In genomic region chrX:10110984-10111363, GRCh38 we compare ENCODE assay signal across 8 cellular contexts. TPM values are rescaled to one million over a fixed set of nuclear protein-coding genes. Genes with fewer than 3 reads are reported as not detected.
A peak's percentile ranks its signal among the peaks of the same experiment; 100 is the strongest.
DNase-seq lines count a peak whose midpoint lies in the region; ATAC-seq, FAIRE-seq and TF ChIP-seq lines count a peak whose summit lies in the region.

No MANE protein-coding gene starts in this region.

- DNase-seq in activated T-cell treated with anti-CD3 and anti-CD28 coated beads, Interleukin-2, amount 50 U/mL, for 72 hours: peak; percentile 64 to 71
- DNase-seq in natural killer cell treated with Interleukin-12 subunit alpha and Interleukin-12 subunit beta and Interleukin-15 and Interleukin-18, amount 100 ng/mL, for 72 hours (ENCODE audit: low spot score): no peak
- DNase-seq in NCI-H187 (lab: John Stamatoyannopoulos, UW): no peak
- DNase-seq in HT-29 (ENCODE audit: low spot score): no peak
- no peak for DNase-seq in H54 (ENCODE audit: insufficient read length, low spot score)
- no peak for DNase-seq in DMS79 (lab: John Stamatoyannopoulos, UW)

- H3K27me3 Mint-ChIP-seq in activated T-cell treated with anti-CD3 and anti-CD28 coated beads, Interleukin-2, amount 50 U/mL, for 72 hours (ENCODE audit: low read depth): peaks cover 7% of the 10 kb centered on the region
- H3K27me3 Mint-ChIP-seq in natural killer cell treated with Interleukin-12 subunit alpha and Interleukin-12 subunit beta and Interleukin-15 and Interleukin-18, amount 100 ng/mL, for 72 hours: no peaks in the 10 kb centered on the region

- H3K27ac Mint-ChIP-seq in activated T-cell treated with anti-CD3 and anti-CD28 coated beads, Interleukin-2, amount 50 U/mL, for 72 hours: peak overlapping the region; percentile 71
- peak overlapping the region; percentile 77 to 78 for H3K27ac Mint-ChIP-seq in natural killer cell treated with Interleukin-12 subunit alpha and Interleukin-12 subunit beta and Interleukin-15 and Interleukin-18, amount 100 ng/mL, for 72 hours

- TF ChIP-seq POLR2A in H54 (IDR thresholded peaks at IDR 0.05; ENCODE audit: low read depth, low read length): no peak

- peak; percentile 46 for ATAC-seq in GM18511 (IDR thresholded peaks at IDR 0.05; ENCODE audit: unreplicated experiment)
- ATAC-seq in HG03196 (IDR thresholded peaks at IDR 0.05; ENCODE audit: unreplicated experiment): peak; percentile 48
- peak; percentile 64 to 69 for ATAC-seq in activated T-cell treated with anti-CD3 and anti-CD28 coated beads, Interleukin-2, amount 50 U/mL, for 72 hours (replicated peaks in 1 of 2)
- peak; percentile 46 to 63 for ATAC-seq in natural killer cell treated with Interleukin-12 subunit alpha and Interleukin-12 subunit beta and Interleukin-15 and Interleukin-18, amount 100 ng/mL, for 72 hours

- FAIRE-seq in H54 (lab: Jason Lieb, UNC): no peak

- peaks cover 69% of the 10 kb centered on the region for H3K4me1 Mint-ChIP-seq in activated T-cell treated with anti-CD3 and anti-CD28 coated beads, Interleukin-2, amount 50 U/mL, for 72 hours (ENCODE audit: low read depth)
- H3K4me1 Mint-ChIP-seq in natural killer cell treated with Interleukin-12 subunit alpha and Interleukin-12 subunit beta and Interleukin-15 and Interleukin-18, amount 100 ng/mL, for 72 hours (ENCODE audit: low read depth in 2 of 2): peaks cover 5 to 16% of the 10 kb centered on the region in 2 donors

- H3K36me3 Mint-ChIP-seq in activated T-cell treated with anti-CD3 and anti-CD28 coated beads, Interleukin-2, amount 50 U/mL, for 72 hours (ENCODE audit: insufficient read depth in 2 of 2): peaks cover 2 to 3% of the 10 kb centered on the region in 2 donors
- no peaks in the 10 kb centered on the region for H3K36me3 Mint-ChIP-seq in natural killer cell treated with Interleukin-12 subunit alpha and Interleukin-12 subunit beta and Interleukin-15 and Interleukin-18, amount 100 ng/mL, for 72 hours

- no peaks in the 10 kb centered on the region for H3K9me3 Mint-ChIP-seq in activated T-cell treated with anti-CD3 and anti-CD28 coated beads, Interleukin-2, amount 50 U/mL, for 72 hours
- no peaks in the 10 kb centered on the region for H3K9me3 Mint-ChIP-seq in natural killer cell treated with Interleukin-12 subunit alpha and Interleukin-12 subunit beta and Interleukin-15 and Interleukin-18, amount 100 ng/mL, for 72 hours

- peak overlapping the region; percentile 83 to 92 for H3K4me3 Mint-ChIP-seq in activated T-cell treated with anti-CD3 and anti-CD28 coated beads, Interleukin-2, amount 50 U/mL, for 72 hours
- H3K4me3 Mint-ChIP-seq in natural killer cell treated with Interleukin-12 subunit alpha and Interleukin-12 subunit beta and Interleukin-15 and Interleukin-18, amount 100 ng/mL, for 72 hours: peak overlapping the region; percentile 70

RNA-seq across cellular contexts. Expression of gene CLCN4, which starts 45.8 kb away (rescaled TPM):
- under 1 TPM; 0.02 to 0.19 TPM for total RNA-seq in activated T-cell treated with anti-CD3 and anti-CD28 coated beads, Interleukin-2, amount 50 U/mL, for 72 hours
- not detected for total RNA-seq in natural killer cell treated with Interleukin-12 subunit alpha and Interleukin-12 subunit beta and Interleukin-15 and Interleukin-18, amount 100 ng/mL, for 72 hours
- 0.26 and 0.31 TPM in 2 replicates for total RNA-seq in HT-29 (2014; rRNA removed; shearing (Covaris generic))

Comparison
In these comparisons a context has a peak if more than half of its experiments do, and no peak if none do; other contexts are left out.
1. DNase-seq: peak in activated T-cell treated with anti-CD3 and anti-CD28 coated beads, Interleukin-2, amount 50 U/mL, for 72 hours (2 of 2); none in natural killer cell treated with Interleukin-12 subunit alpha and Interleukin-12 subunit beta and Interleukin-15 and Interleukin-18, amount 100 ng/mL, for 72 hours (single experiment), NCI-H187 (0 of 2), HT-29 (single experiment), H54 (single experiment) and DMS79 (single experiment).
2. Peak in every context shown above with its lines, with median percentiles within 50 percentile points of each other: ATAC-seq.